9 cellular contexts compared by ENCODE assay signal in the genomic region with DNA sequence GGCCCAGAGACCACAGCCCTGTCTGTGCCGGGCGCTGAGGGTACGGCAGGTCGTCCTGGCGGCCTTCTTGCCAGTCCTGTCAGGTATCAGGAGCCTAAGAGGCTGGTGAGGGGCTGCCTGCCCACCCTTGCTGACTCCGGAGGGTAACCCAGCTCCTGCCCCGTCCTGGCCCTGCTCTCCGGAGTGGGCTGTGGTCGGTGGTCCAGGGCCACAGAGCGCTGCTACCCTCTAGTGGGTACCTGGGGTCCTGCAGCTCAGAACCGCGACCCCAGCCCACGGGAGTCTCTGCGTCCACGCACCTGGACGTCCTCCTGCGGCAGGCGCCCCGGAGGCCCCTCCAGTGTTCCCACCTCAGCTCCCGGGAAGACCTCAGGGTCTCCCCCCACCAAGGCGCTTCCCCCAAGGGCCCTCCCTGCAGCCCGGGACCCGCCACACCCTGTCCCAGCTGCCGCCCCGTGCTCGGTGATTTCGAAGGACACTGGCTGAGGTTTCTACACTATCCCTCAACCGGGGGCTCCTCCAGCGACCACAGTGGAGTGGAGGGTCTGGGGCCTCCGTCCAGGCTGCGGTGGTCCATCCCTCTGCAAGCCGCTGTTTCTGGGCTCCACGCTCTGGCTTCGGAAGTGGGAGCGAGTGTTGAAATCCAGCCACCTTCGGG.
DNase-seq lines count a peak whose midpoint lies in the region; ATAC-seq and TF ChIP-seq lines count a peak whose summit lies in the region.
"Had no signal": no experiment of that assay in that cellular context is flagged by ENCODE, and none has a peak within 500 bp of the region (broad histone marks: within the 10 kb centered on the region; RNA-seq: fewer than 3 reads in every experiment).

No MANE protein-coding gene starts in this region.

- H3K4me3 ChIP-seq in CD8-positive, alpha-beta memory T cell (ENCODE audit: low read length), result no peak overlapping the region

- no peak for ATAC-seq in activated CD8-positive, alpha-beta memory T cell treated with anti-CD3 and anti-CD28 coated beads, Interleukin-2, amount 10 ng/mL, durations not matched to agents 7 days and 5 days

- TF ChIP-seq CTCF in progenitor cell of endocrine pancreas (IDR thresholded peaks at IDR 0.05; ENCODE audit: unreplicated experiment), result peak; percentile 88

- no peaks in the 10 kb centered on the region for H3K9me3 ChIP-seq in CD8-positive, alpha-beta memory T cell (ENCODE audit: low read length)

- DNase-seq in NCI-H2171 treated with DMSO at 0.1 percent for 48 hours (lab: John Stamatoyannopoulos, UW) (peak; percentile 32), NCI-H2171 (lab: John Stamatoyannopoulos, UW) (no peak), NCI-H1092 (lab: John Stamatoyannopoulos, UW) (peak; percentile 30), dermis blood vessel endothelial cell (peak; percentile 42), progenitor cell of endocrine pancreas (ENCODE audit: low spot score, unreplicated experiment) (peak; percentile 57)
- no peak for DNase-seq in T-helper 2 cell treated with Interferon-gamma antibody and Interleukin-4, amounts not matched to agents 5 μg/mL and 100 μg/mL, for 36 hours (ENCODE audit: low spot score)
- no peak for DNase-seq in activated CD8-positive, alpha-beta memory T cell treated with anti-CD3 and anti-CD28 coated beads, Interleukin-2, amount 10 ng/mL, durations not matched to agents 7 days and 5 days
- DNase-seq in CD8-positive, alpha-beta memory T cell, result no peak

- H3K9me3 Mint-ChIP-seq in progenitor cell of endocrine pancreas (ENCODE audit: low read depth), result no peaks in the 10 kb centered on the region
- no peaks in the 10 kb centered on the region for H3K9me3 Mint-ChIP-seq in T-helper 2 cell treated with Interferon-gamma antibody and Interleukin-4, amounts not matched to agents 5 μg/mL and 100 μg/mL, for 36 hours
- no peaks in the 10 kb centered on the region for H3K9me3 Mint-ChIP-seq in activated CD8-positive, alpha-beta memory T cell treated with anti-CD3 and anti-CD28 coated beads, Interleukin-2, amount 10 ng/mL, durations not matched to agents 7 days and 5 days (ENCODE audit: low read depth)
- no peaks in the 10 kb centered on the region for H3K9me3 Mint-ChIP-seq in CD8-positive, alpha-beta memory T cell
- H3K9me3 Mint-ChIP-seq: immature natural killer cell had no signal

- no peak overlapping the region for H3K4me3 Mint-ChIP-seq in progenitor cell of endocrine pancreas (ENCODE audit: low read depth)
- H3K4me3 Mint-ChIP-seq in T-helper 2 cell treated with Interferon-gamma antibody and Interleukin-4, amounts not matched to agents 5 μg/mL and 100 μg/mL, for 36 hours, result no peak overlapping the region
- H3K4me3 Mint-ChIP-seq in activated CD8-positive, alpha-beta memory T cell treated with anti-CD3 and anti-CD28 coated beads, Interleukin-2, amount 10 ng/mL, durations not matched to agents 7 days and 5 days, result no peak overlapping the region
- H3K4me3 Mint-ChIP-seq in CD8-positive, alpha-beta memory T cell, result no peak overlapping the region
- H3K4me3 Mint-ChIP-seq: immature natural killer cell had no signal

- H3K27ac Mint-ChIP-seq in progenitor cell of endocrine pancreas, result no peak overlapping the region
- no peak overlapping the region for H3K27ac Mint-ChIP-seq in T-helper 2 cell treated with Interferon-gamma antibody and Interleukin-4, amounts not matched to agents 5 μg/mL and 100 μg/mL, for 36 hours
- no peak overlapping the region for H3K27ac Mint-ChIP-seq in activated CD8-positive, alpha-beta memory T cell treated with anti-CD3 and anti-CD28 coated beads, Interleukin-2, amount 10 ng/mL, durations not matched to agents 7 days and 5 days
- H3K27ac Mint-ChIP-seq in CD8-positive, alpha-beta memory T cell, result no peak overlapping the region
- H3K27ac Mint-ChIP-seq: immature natural killer cell had no signal

- H3K36me3 Mint-ChIP-seq in progenitor cell of endocrine pancreas (ENCODE audit: insufficient read depth), result no peaks in the 10 kb centered on the region
- no peaks in the 10 kb centered on the region for H3K36me3 Mint-ChIP-seq in T-helper 2 cell treated with Interferon-gamma antibody and Interleukin-4, amounts not matched to agents 5 μg/mL and 100 μg/mL, for 36 hours (ENCODE audit: low read depth)
- H3K36me3 Mint-ChIP-seq in activated CD8-positive, alpha-beta memory T cell treated with anti-CD3 and anti-CD28 coated beads, Interleukin-2, amount 10 ng/mL, durations not matched to agents 7 days and 5 days, result no peaks in the 10 kb centered on the region
- H3K36me3 Mint-ChIP-seq in CD8-positive, alpha-beta memory T cell, result no peaks in the 10 kb centered on the region
- H3K36me3 Mint-ChIP-seq: immature natural killer cell had no signal

- H3K4me1 ChIP-seq in CD8-positive, alpha-beta memory T cell (ENCODE audit: insufficient read depth, low read length), result peaks cover 11% of the 10 kb centered on the region

- H3K27me3 ChIP-seq in CD8-positive, alpha-beta memory T cell (ENCODE audit: insufficient read depth, low read length, poor library complexity, severe bottlenecking), result no peaks in the 10 kb centered on the region

- no peak overlapping the region for H3K27ac ChIP-seq in CD8-positive, alpha-beta memory T cell (ENCODE audit: low read depth, low read length)

- H3K36me3 ChIP-seq in CD8-positive, alpha-beta memory T cell (ENCODE audit: insufficient read depth, low read length), result no peaks in the 10 kb centered on the region

- H3K4me1 Mint-ChIP-seq in progenitor cell of endocrine pancreas (ENCODE audit: low read depth), result no peaks in the 10 kb centered on the region
- H3K4me1 Mint-ChIP-seq in T-helper 2 cell treated with Interferon-gamma antibody and Interleukin-4, amounts not matched to agents 5 μg/mL and 100 μg/mL, for 36 hours (ENCODE audit: low read depth), result no peaks in the 10 kb centered on the region
- H3K4me1 Mint-ChIP-seq in activated CD8-positive, alpha-beta memory T cell treated with anti-CD3 and anti-CD28 coated beads, Interleukin-2, amount 10 ng/mL, durations not matched to agents 7 days and 5 days, result no peaks in the 10 kb centered on the region
- H3K4me1 Mint-ChIP-seq in CD8-positive, alpha-beta memory T cell, result peaks cover 0 to 3% (median 2%) of the 10 kb centered on the region in 3 donors

- peaks cover 25% of the 10 kb centered on the region for H3K27me3 Mint-ChIP-seq in progenitor cell of endocrine pancreas
- H3K27me3 Mint-ChIP-seq in T-helper 2 cell treated with Interferon-gamma antibody and Interleukin-4, amounts not matched to agents 5 μg/mL and 100 μg/mL, for 36 hours (ENCODE audit: low read depth), result peaks cover 5% of the 10 kb centered on the region
- H3K27me3 Mint-ChIP-seq in activated CD8-positive, alpha-beta memory T cell treated with anti-CD3 and anti-CD28 coated beads, Interleukin-2, amount 10 ng/mL, durations not matched to agents 7 days and 5 days, result peaks cover 5% of the 10 kb centered on the region
- no peaks in the 10 kb centered on the region for H3K27me3 Mint-ChIP-seq in CD8-positive, alpha-beta memory T cell

- CTCF ChIA-PET in activated CD8-positive, alpha-beta memory T cell treated with anti-CD3 and anti-CD28 coated beads, Interleukin-2, amount 10 ng/mL, durations not matched to agents 7 days and 5 days (lab: Charles Lee), result interaction anchor here (0.7 to 3.7 kb wide), 23 partner anchors 14 to 269 kb away, joined by 3 to 53 read pairs (median 5); a partner anchor contains a TSS
- CTCF ChIA-PET in CD8-positive, alpha-beta memory T cell (lab: Charles Lee), result interaction anchor here (0.8 to 4.3 kb wide), 17 partner anchors 14 to 260 kb away, joined by 3 to 71 read pairs (median 9); a partner anchor contains a TSS

- POLR2A ChIA-PET in CD8-positive, alpha-beta memory T cell (lab: Charles Lee), result no interaction called here

Comparison
In these comparisons a context has a peak if more than half of its experiments do, and no peak if none do; other contexts are left out.
1. DNase-seq: peak in NCI-H2171 treated with DMSO at 0.1 percent for 48 hours (single experiment), NCI-H1092 (single experiment), dermis blood vessel endothelial cell (single experiment) and progenitor cell of endocrine pancreas (single experiment); none in NCI-H2171 (single experiment), T-helper 2 cell treated with Interferon-gamma antibody and Interleukin-4, amounts not matched to agents 5 μg/mL and 100 μg/mL, for 36 hours (single experiment), activated CD8-positive, alpha-beta memory T cell treated with anti-CD3 and anti-CD28 coated beads, Interleukin-2, amount 10 ng/mL, durations not matched to agents 7 days and 5 days (single experiment) and CD8-positive, alpha-beta memory T cell (0 of 5).